In the genomic region with DNA sequence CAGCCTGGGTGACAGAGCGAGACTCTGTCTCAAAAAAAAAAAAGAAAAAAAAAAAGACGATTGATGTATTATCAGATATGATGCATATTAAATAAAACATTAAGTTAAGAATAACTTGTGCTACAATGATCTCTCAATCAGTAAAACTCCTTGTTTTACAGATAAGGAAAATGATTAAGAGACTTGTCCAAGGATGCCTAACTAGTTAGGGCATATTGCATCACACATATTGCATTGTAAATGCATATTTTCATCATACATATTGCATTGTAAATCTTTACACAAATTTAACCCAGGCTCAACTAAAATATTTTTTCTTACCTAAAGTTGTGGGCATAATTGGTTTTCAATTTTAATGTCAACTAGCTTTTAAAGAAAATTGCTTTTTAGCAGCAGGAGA, we compare ENCODE assay signal across 23 cellular contexts. TPM values are rescaled to one million over a fixed set of nuclear protein-coding genes. Genes with fewer than 3 reads are reported as not detected.
DNase-seq lines count a peak whose midpoint lies in the region; ATAC-seq, FAIRE-seq and TF ChIP-seq lines count a peak whose summit lies in the region.
"Had no signal": no experiment of that assay in that cellular context is flagged by ENCODE, and none has a peak within 500 bp of the region (broad histone marks: within the 10 kb centered on the region; RNA-seq: fewer than 3 reads in every experiment).

No MANE protein-coding gene starts in this region.

- peak; percentile 61 for FAIRE-seq in D721Med (lab: Jason Lieb, UNC)
- FAIRE-seq: A549, GM12891, GM18507 had no signal

- no peak for ATAC-seq in HG03354 (IDR thresholded peaks at IDR 0.05; ENCODE audit: poor library complexity, severe bottlenecking, unreplicated experiment)
- ATAC-seq: A549, HCT116 had no signal

- TF ChIP-seq CTCF in D721Med (IDR thresholded peaks at IDR 0.05; ENCODE audit: insufficient read depth, missing control alignments) (no peak), epithelial cell of esophagus (IDR thresholded peaks at IDR 0.05; ENCODE audit: insufficient read depth, low read depth, low read length, missing control alignments) (no peak), fibroblast of villous mesenchyme (IDR thresholded peaks at IDR 0.05; ENCODE audit: insufficient read depth, low read depth, low read length) (no peak)

- no peak for DNase-seq in D721Med (ENCODE audit: insufficient read length, low spot score)
- DNase-seq in adipocyte (ENCODE audit: low read depth), result peak; percentile 30
- DNase-seq in epithelial cell of esophagus (ENCODE audit: low read depth), result peak; percentile 16
- DNase-seq in fibroblast of villous mesenchyme (ENCODE audit: low read depth), result peak; percentile 21
- DNase-seq in GOT3 (lab: John Stamatoyannopoulos, UW), result no peak
- DNase-seq in T-helper 1 cell, result no peak
- DNase-seq: 8988T; ACHN; AML-193; BE2C; CD4-positive, alpha-beta T cell; CD8-positive, alpha-beta memory T cell; DMS53; DMS79 treated with DMSO at 0.1 percent for 48 hours; GF-D8; GM23248; H9 had no signal

- H3K9me3 ChIP-seq in adipocyte (ENCODE audit: control insufficient read depth, low read length), result no peaks in the 10 kb centered on the region
- H3K9me3 ChIP-seq: A549; BE2C; BLaER1 treated with 17β-estradiol and CSF1 and Interleukin-3, amounts not matched to agents 10 nM and 100 nM had no signal

- H3K4me3 ChIP-seq in adipocyte (ENCODE audit: low read length) (no peak overlapping the region), epithelial cell of esophagus (ENCODE audit: low read length) (no peak overlapping the region), fibroblast of villous mesenchyme (ENCODE audit: low read depth, low read length) (no peak overlapping the region)
- H3K4me3 ChIP-seq: A549; BLaER1 treated with 17β-estradiol and CSF1 and Interleukin-3, amounts not matched to agents 10 nM and 100 nM; GM23248 had no signal

- H3K9ac ChIP-seq in adipocyte (ENCODE audit: low read length), result no peak overlapping the region
- H3K9ac ChIP-seq: BLaER1 treated with 17β-estradiol and CSF1 and Interleukin-3, amounts not matched to agents 10 nM and 100 nM; GM23248 had no signal

- peaks cover 10% of the 10 kb centered on the region for H3K4me1 ChIP-seq in adipocyte (ENCODE audit: control insufficient read depth, insufficient read depth, low read length)
- H3K4me1 ChIP-seq: BE2C had no signal

- no peaks in the 10 kb centered on the region for H3K27me3 ChIP-seq in adipocyte (replicated peaks; ENCODE audit: control insufficient read depth, insufficient read depth, low read length)
- H3K27me3 ChIP-seq: BE2C; BLaER1 treated with 17β-estradiol and CSF1 and Interleukin-3, amounts not matched to agents 10 nM and 100 nM had no signal

- H3K36me3 ChIP-seq in adipocyte (ENCODE audit: control insufficient read depth, insufficient read depth, low read length, severe bottlenecking), result peaks cover 32% of the 10 kb centered on the region

RNA-seq across cellular contexts. Expression of a gene that starts 26.3 kb away (rescaled TPM):
- total RNA-seq in fibroblast of villous mesenchyme, result 41.6 and 80.3 TPM in 2 replicates

RNA-seq across cellular contexts. Expression of a gene that starts 26.6 kb away (rescaled TPM):
- 24.2 and 27.6 TPM in 2 replicates for total RNA-seq in fibroblast of villous mesenchyme

Comparison
In these comparisons a context has a peak if more than half of its experiments do, and no peak if none do; other contexts are left out.
1. DNase-seq: peak in adipocyte (single experiment), epithelial cell of esophagus (single experiment) and fibroblast of villous mesenchyme (single experiment); none in D721Med (single experiment), GOT3 (single experiment) and T-helper 1 cell (0 of 5).